ENCODE assay signal across 8 cellular contexts in the genomic region with DNA sequence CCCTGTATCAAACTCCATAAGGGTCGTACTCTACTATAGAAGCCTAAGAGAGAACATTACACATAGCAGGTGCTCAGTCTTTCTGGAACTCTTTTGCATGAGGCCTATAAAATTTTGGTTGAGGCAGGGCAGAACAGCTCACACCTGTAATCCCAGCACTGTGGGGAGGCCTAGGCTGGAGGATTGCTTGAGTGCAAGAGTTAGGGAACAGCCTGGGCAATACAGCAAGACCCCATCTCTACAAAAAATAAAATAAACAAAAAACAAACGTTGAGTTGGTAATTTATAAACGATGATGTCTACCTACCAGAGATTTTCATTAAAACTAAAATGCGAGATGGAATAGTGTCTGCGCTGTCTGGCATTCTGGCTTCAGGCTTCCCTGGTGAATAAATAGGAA. TPM values are rescaled to one million over a fixed set of nuclear protein-coding genes. Genes with fewer than 3 reads are reported as not detected.
DNase-seq lines count a peak whose midpoint lies in the region; ATAC-seq and TF ChIP-seq lines count a peak whose summit lies in the region.

No MANE protein-coding gene starts in this region.

- DNase-seq in cardiac muscle cell (ENCODE audit: low read depth in 1 of 2, low spot score in 1 of 2) (no peak), left cardiac atrium (no peak), caudate nucleus (lab: John Stamatoyannopoulos, UW) (no peak), mesothelial cell of epicardium (ENCODE audit: low spot score in 2 of 2, unreplicated experiment in 2 of 2) (no peak), upper lobe of left lung (no peak), CD1c-positive myeloid dendritic cell (ENCODE audit: extremely low spot score) (no peak), occipital lobe (lab: John Stamatoyannopoulos, UW) (no peak), GM19240 (ENCODE audit: insufficient read length, low spot score) (no peak)

- H3K27me3 Mint-ChIP-seq in mesothelial cell of epicardium (ENCODE audit: low read depth): no peaks in the 10 kb centered on the region

- H3K36me3 Mint-ChIP-seq in mesothelial cell of epicardium: peaks cover 25% of the 10 kb centered on the region

- peak overlapping the region; percentile 74 for H3K4me3 Mint-ChIP-seq in mesothelial cell of epicardium

- TF ChIP-seq CTCF in cardiac muscle cell (IDR thresholded peaks at IDR 0.05; ENCODE audit: low read depth, low read length) (no peak), mesothelial cell of epicardium (IDR thresholded peaks at IDR 0.05; ENCODE audit: unreplicated experiment) (no peak), upper lobe of left lung (IDR thresholded peaks at IDR 0.05) (no peak)

- peak overlapping the region; percentile 41 for H3K4me3 ChIP-seq in cardiac muscle cell
- H3K4me3 ChIP-seq in upper lobe of left lung: peak overlapping the region; percentile 59 to 82 (median 64)

- peak overlapping the region; percentile 80 for H3K27ac Mint-ChIP-seq in mesothelial cell of epicardium

- no peak for TF ChIP-seq POLR2A in upper lobe of left lung (IDR thresholded peaks at IDR 0.05)

- no peaks in the 10 kb centered on the region for H3K36me3 ChIP-seq in cardiac muscle cell
- peaks cover 0 to 12% (median 0%) of the 10 kb centered on the region in 4 donors for H3K36me3 ChIP-seq in upper lobe of left lung

- ATAC-seq in left cardiac atrium: no peak
- ATAC-seq in upper lobe of left lung (ENCODE audit: low FRiP score in 2 of 2): no peak

- H3K27me3 ChIP-seq in cardiac muscle cell (no peaks in the 10 kb centered on the region), upper lobe of left lung (no peaks in the 10 kb centered on the region)

- no peaks in the 10 kb centered on the region for H3K4me1 ChIP-seq in cardiac muscle cell (ENCODE audit: low read depth)
- peaks cover 17 to 34% (median 18%) of the 10 kb centered on the region in 4 donors for H3K4me1 ChIP-seq in upper lobe of left lung

- no peaks in the 10 kb centered on the region for H3K9me3 ChIP-seq in cardiac muscle cell (ENCODE audit: low read depth)
- H3K9me3 ChIP-seq in upper lobe of left lung: no peaks in the 10 kb centered on the region

- 40 to 49% methylated on average over 5 of the region's 5 CpGs for WGBS in upper lobe of left lung, 2 donors

- H3K4me1 Mint-ChIP-seq in mesothelial cell of epicardium: peaks cover 20% of the 10 kb centered on the region

- H3K27ac ChIP-seq in cardiac muscle cell (peak overlapping the region; percentile 85), caudate nucleus (ENCODE audit: low read depth, low read length) (peak overlapping the region; percentile 98), upper lobe of left lung (peak overlapping the region; percentile 91 to 97 (median 96))

- H3K9me3 Mint-ChIP-seq in mesothelial cell of epicardium: peaks cover 4% of the 10 kb centered on the region

- TF ChIP-seq EP300 in upper lobe of left lung (IDR thresholded peaks at IDR 0.05): no peak

- intact Hi-C loops in left cardiac atrium (cut with DNase I): no loop called here

RNA-seq across cellular contexts. Expression of a gene that starts 0.9 kb away (rescaled TPM):
- total RNA-seq in cardiac muscle cell (52.5 and 76.9 TPM in 2 replicates), left cardiac atrium (10 to 100 TPM; 45.5 to 53.1 TPM), mesothelial cell of epicardium (113 to 115 TPM (median 114 TPM) in 3 replicates), upper lobe of left lung (100 to 1,000 TPM; 128 to 476 (median 197) TPM), occipital lobe (50.5 TPM)
- 94.2 and 117 TPM in 2 replicates for polyA plus RNA-seq in cardiac muscle cell

RNA-seq across cellular contexts. Expression of a gene that starts 37.8 kb away (rescaled TPM):
- not detected in 2 replicates for total RNA-seq in cardiac muscle cell
- not detected in 2 replicates for polyA plus RNA-seq in cardiac muscle cell
- total RNA-seq in left cardiac atrium: 1 to 10 TPM in 1 of 2 donors, under 1 TPM in 1; 0.99 to 1.6 TPM
- total RNA-seq in mesothelial cell of epicardium: not detected in 3 replicates
- total RNA-seq in upper lobe of left lung: 10 to 100 TPM; 10.4 to 67.2 (median 23.2) TPM
- 0.47 TPM for total RNA-seq in occipital lobe

RNA-seq across cellular contexts. Expression of a gene that starts 51.8 kb away (rescaled TPM):
- not detected in 2 replicates for total RNA-seq in cardiac muscle cell
- polyA plus RNA-seq in cardiac muscle cell: 0.13 TPM in 1 of 2 replicates, not detected in the other
- total RNA-seq in left cardiac atrium: 1 to 10 TPM in 1 of 2 donors, under 1 TPM in 1; 0.71 to 3.5 TPM
- total RNA-seq in mesothelial cell of epicardium: 0.07 to 0.29 TPM (median 0.09 TPM) in 3 replicates
- 1 to 10 TPM in 3 of 6 donors, under 1 TPM in 2, not detected in 1; 0.20 to 2.4 (median 1.0) TPM for total RNA-seq in upper lobe of left lung
- total RNA-seq in occipital lobe: 0.16 TPM
